Comparison of ENCODE assay signal across 8 cellular contexts in the genomic region with DNA sequence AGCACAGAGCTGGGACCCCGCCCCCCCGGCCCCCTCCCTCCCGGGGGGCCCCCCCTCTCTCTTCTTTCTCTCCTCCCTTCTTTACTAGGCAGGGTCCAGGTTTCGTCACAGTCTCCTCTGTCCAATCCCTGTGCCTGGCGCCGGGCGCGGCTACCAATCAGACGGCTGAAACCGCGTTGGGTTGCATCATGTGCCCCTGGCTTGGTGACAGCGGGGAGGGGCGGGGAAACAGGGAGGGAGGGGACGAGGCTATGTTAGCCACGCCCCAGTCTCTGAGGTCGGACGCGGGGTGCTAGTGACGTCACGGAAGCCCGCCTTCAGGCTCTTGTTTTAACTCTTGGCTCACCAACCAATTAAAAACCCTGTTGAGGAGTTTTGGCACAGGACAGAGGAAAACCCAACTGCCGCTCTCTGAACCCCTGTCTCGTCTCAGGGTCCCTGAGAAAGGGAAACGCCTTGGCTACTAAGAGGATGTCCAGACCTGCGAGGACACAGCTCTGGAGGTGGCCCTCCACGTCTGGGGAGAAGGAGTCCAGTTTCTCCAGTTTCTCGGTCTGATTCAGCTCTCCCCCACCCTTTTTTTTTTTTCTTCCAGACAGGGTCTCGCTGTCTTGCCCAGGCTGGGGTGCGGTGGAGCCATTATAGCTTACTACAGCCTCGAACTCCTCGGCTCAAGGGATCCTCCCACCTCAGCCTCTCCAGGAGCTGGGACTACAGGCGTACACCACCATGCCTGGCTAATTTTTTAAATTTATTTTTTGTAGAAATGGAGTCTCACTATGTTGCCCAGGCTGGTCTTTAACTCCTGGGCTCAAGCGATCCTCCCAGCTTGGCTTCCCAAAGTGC. TPM values are rescaled to one million over a fixed set of nuclear protein-coding genes. Genes with fewer than 3 reads are reported as not detected.
DNase-seq lines count a peak whose midpoint lies in the region; FAIRE-seq and TF ChIP-seq lines count a peak whose summit lies in the region.

No MANE protein-coding gene starts in this region.

- H3K9me3 ChIP-seq in neural progenitor cell (ENCODE audit: low read depth) (no peaks in the 10 kb centered on the region), stomach (no peaks in the 10 kb centered on the region)

- H3K36me3 ChIP-seq in neural progenitor cell, result no peaks in the 10 kb centered on the region
- H3K36me3 ChIP-seq in stomach, result peaks cover 13 to 16% (median 14%) of the 10 kb centered on the region in 4 donors

- H3K9me3 Mint-ChIP-seq in activated naive CD4-positive, alpha-beta T cell treated with anti-CD3 and anti-CD28 coated beads, Interleukin-2, amount 10 ng/mL, durations not matched to agents 7 days and 5 days, result no peaks in the 10 kb centered on the region
- H3K9me3 Mint-ChIP-seq in neural progenitor cell, result no peaks in the 10 kb centered on the region

- DNase-seq in HFF-Myc (ENCODE audit: extremely low read depth, low read depth) (peak; percentile 98), NAMALWA (ENCODE audit: low spot score) (peak; percentile 100), SK-N-DZ (ENCODE audit: low spot score) (peak; percentile 100), frontal cortex (ENCODE audit: low spot score in 2 of 2) (peak; percentile 99 to 100), neural progenitor cell (ENCODE audit: low spot score) (peak; percentile 100), stomach (peak; percentile 100)
- peak; percentile 100 for DNase-seq in activated naive CD4-positive, alpha-beta T cell treated with anti-CD3 and anti-CD28 coated beads, Interleukin-2, amount 10 ng/mL, durations not matched to agents 7 days and 5 days

- no peak for TF ChIP-seq EP300 in stomach (IDR thresholded peaks at IDR 0.05)

- no peak overlapping the region for H3K27ac ChIP-seq in neural progenitor cell
- peak overlapping the region; percentile 91 to 99 (median 97) for H3K27ac ChIP-seq in stomach

- H3K9ac ChIP-seq in neural progenitor cell, result no peak overlapping the region

- H3K4me2 ChIP-seq in neural progenitor cell, result peak overlapping the region; percentile 95

- peak overlapping the region; percentile 63 for H3K4me3 ChIP-seq in HFF-Myc (replicated peaks; ENCODE audit: low read depth, low read length)
- peak overlapping the region; percentile 70 for H3K4me3 ChIP-seq in neural progenitor cell
- H3K4me3 ChIP-seq in stomach, result peak overlapping the region; percentile 85 to 96 (median 90)

- H4K20me1 ChIP-seq in neural progenitor cell (ENCODE audit: low read depth), result peaks cover 35% of the 10 kb centered on the region

- intact Hi-C loops in stomach (cut with DNase I; ENCODE audit: low total_unique reads), result no loop called here

- peak overlapping the region; percentile 86 for H3K27ac Mint-ChIP-seq in activated naive CD4-positive, alpha-beta T cell treated with anti-CD3 and anti-CD28 coated beads, Interleukin-2, amount 10 ng/mL, durations not matched to agents 7 days and 5 days
- H3K27ac Mint-ChIP-seq in neural progenitor cell, result peak overlapping the region; percentile 98

- CTCF ChIA-PET in activated naive CD4-positive, alpha-beta T cell treated with anti-CD3 and anti-CD28 coated beads, Interleukin-2, amount 10 ng/mL, durations not matched to agents 7 days and 5 days (lab: Charles Lee), result interaction anchor here (0.6 to 6.0 kb wide), 3 partner anchors 18 to 99 kb away, joined by 3 to 61 read pairs (median 3); partner anchors contain the start of genes PSMC3IP and TUBG2

- FAIRE-seq in G401.6 (lab: Jason Lieb, UNC) (peak; percentile 97), frontal cortex (lab: Jason Lieb, UNC) (no peak)

- no peak overlapping the region for H2AFZ ChIP-seq in neural progenitor cell (replicated peaks)

- peaks cover 57% of the 10 kb centered on the region for H3F3A ChIP-seq in neural progenitor cell (ENCODE audit: low read depth)

- H3K4me1 ChIP-seq in neural progenitor cell (peaks cover 45% of the 10 kb centered on the region), stomach (peaks cover 62 to 89% (median 81%) of the 10 kb centered on the region in 4 donors)

- peaks cover 11% of the 10 kb centered on the region for H3K79me2 ChIP-seq in neural progenitor cell (ENCODE audit: low read depth)

- WGBS in stomach, 5 donors, result 1 to 4% (median 3%) methylated on average over 15 to 32 of the region's 33 CpGs

- peaks cover 3% of the 10 kb centered on the region for H3K36me3 Mint-ChIP-seq in activated naive CD4-positive, alpha-beta T cell treated with anti-CD3 and anti-CD28 coated beads, Interleukin-2, amount 10 ng/mL, durations not matched to agents 7 days and 5 days
- H3K36me3 Mint-ChIP-seq in neural progenitor cell, result no peaks in the 10 kb centered on the region

- peak overlapping the region; percentile 90 for H3K4me3 Mint-ChIP-seq in activated naive CD4-positive, alpha-beta T cell treated with anti-CD3 and anti-CD28 coated beads, Interleukin-2, amount 10 ng/mL, durations not matched to agents 7 days and 5 days
- peak overlapping the region; percentile 93 for H3K4me3 Mint-ChIP-seq in neural progenitor cell

- TF ChIP-seq CTCF in HFF-Myc (IDR thresholded peaks at IDR 0.05; ENCODE audit: low read depth, low read length, missing control alignments) (no peak), neural progenitor cell (IDR thresholded peaks at IDR 0.05) (no peak), stomach (IDR thresholded peaks at IDR 0.05) (peak in 1 of 7 experiments; percentile 14)

- TF ChIP-seq POLR2A in stomach (IDR thresholded peaks at IDR 0.05), result no peak

- H3K4me1 Mint-ChIP-seq in activated naive CD4-positive, alpha-beta T cell treated with anti-CD3 and anti-CD28 coated beads, Interleukin-2, amount 10 ng/mL, durations not matched to agents 7 days and 5 days, result peaks cover 60% of the 10 kb centered on the region
- H3K4me1 Mint-ChIP-seq in neural progenitor cell, result peaks cover 41% of the 10 kb centered on the region

- peaks cover 75% of the 10 kb centered on the region for H3K27me3 Mint-ChIP-seq in activated naive CD4-positive, alpha-beta T cell treated with anti-CD3 and anti-CD28 coated beads, Interleukin-2, amount 10 ng/mL, durations not matched to agents 7 days and 5 days
- peaks cover 3% of the 10 kb centered on the region for H3K27me3 Mint-ChIP-seq in neural progenitor cell (ENCODE audit: insufficient read depth, low read depth)

- peaks cover 48% of the 10 kb centered on the region for H3K27me3 ChIP-seq in neural progenitor cell
- peaks cover 0 to 49% (median 0%) of the 10 kb centered on the region in 3 donors for H3K27me3 ChIP-seq in stomach

RNA-seq across cellular contexts. Expression of gene PLEKHH3, which starts 0.4 kb away (rescaled TPM):
- 23.6 and 40.7 TPM in 2 replicates for polyA plus RNA-seq in SK-N-DZ (2014; cell fraction: cytosol; rRNA removed)
- polyA plus RNA-seq in SK-N-DZ (2014; cell fraction: nucleus; rRNA removed), result 63.4 and 64.3 TPM in 2 replicates
- total RNA-seq in frontal cortex (2.0 TPM), neural progenitor cell (ENCODE audit: low replicate concordance) (3.4 and 22.8 TPM in 2 replicates), stomach (10 to 100 TPM; 16.5 to 96.0 (median 28.0) TPM)
- polyA plus RNA-seq in stomach, result 10 to 100 TPM; 19.1 to 74.4 (median 52.9) TPM

RNA-seq across cellular contexts. Expression of gene CCR10, which starts 4.4 kb away (rescaled TPM):
- 35.0 and 43.0 TPM in 2 replicates for polyA plus RNA-seq in SK-N-DZ (2014; cell fraction: cytosol; rRNA removed)
- 23.4 and 33.9 TPM in 2 replicates for polyA plus RNA-seq in SK-N-DZ (2014; cell fraction: nucleus; rRNA removed)
- total RNA-seq in frontal cortex (0.41 TPM), neural progenitor cell (ENCODE audit: low replicate concordance) (1.6 TPM in 1 of 2 replicates, not detected in the other), stomach (10 to 100 TPM in 1 of 5 donors, 1 to 10 TPM in 3, not detected in 1; 1.7 to 11.7 (median 7.0) TPM)
- polyA plus RNA-seq in stomach, result 1 to 10 TPM in 1 of 3 donors, under 1 TPM in 2; 0.55 to 1.4 (median 0.56) TPM

RNA-seq across cellular contexts. Expression of gene CNTNAP1, which starts 5.1 kb away (rescaled TPM):
- 7.9 and 10.8 TPM in 2 replicates for polyA plus RNA-seq in SK-N-DZ (2014; cell fraction: cytosol; rRNA removed)
- polyA plus RNA-seq in SK-N-DZ (2014; cell fraction: nucleus; rRNA removed), result 64.4 and 94.2 TPM in 2 replicates
- 5.3 TPM for total RNA-seq in frontal cortex
- total RNA-seq in neural progenitor cell (ENCODE audit: low replicate concordance), result 15.1 and 29.7 TPM in 2 replicates
- 10 to 100 TPM in 2 of 5 donors, 1 to 10 TPM in 3; 6.7 to 13.3 (median 9.0) TPM for total RNA-seq in stomach
- 1 to 10 TPM in 2 of 3 donors, under 1 TPM in 1; 0.76 to 2.7 (median 2.6) TPM for polyA plus RNA-seq in stomach

RNA-seq across cellular contexts. Expression of gene TUBG2, which starts 18.2 kb away (rescaled TPM):
- 13.0 and 26.2 TPM in 2 replicates for polyA plus RNA-seq in SK-N-DZ (2014; cell fraction: cytosol; rRNA removed)
- polyA plus RNA-seq in SK-N-DZ (2014; cell fraction: nucleus; rRNA removed), result 47.1 and 58.4 TPM in 2 replicates
- total RNA-seq in frontal cortex (8.2 TPM), neural progenitor cell (ENCODE audit: low replicate concordance) (12.8 and 19.6 TPM in 2 replicates), stomach (100 to 1,000 TPM in 2 of 5 donors, 10 to 100 TPM in 2, 1 to 10 TPM in 1; 4.3 to 181 (median 15.8) TPM)
- 10 to 100 TPM; 13.3 to 17.1 (median 15.9) TPM for polyA plus RNA-seq in stomach
